ENCODE assay signal across 19 cellular contexts in genomic region chr18:23569299-23570063, GRCh38. TPM values are rescaled to one million over a fixed set of nuclear protein-coding genes. Genes with fewer than 3 reads are reported as not detected.
DNase-seq lines count a peak whose midpoint lies in the region; ATAC-seq and TF ChIP-seq lines count a peak whose summit lies in the region.
"Had no signal": no experiment of that assay in that cellular context is flagged by ENCODE, and none has a peak within 500 bp of the region (broad histone marks: within the 10 kb centered on the region; RNA-seq: fewer than 3 reads in every experiment).

No MANE protein-coding gene starts in this region.

- WGBS in liver = 85% methylated on average over 5 of the region's 5 CpGs
- 94% methylated on average over 5 of the region's 5 CpGs for WGBS in smooth muscle cell (ENCODE audit: low lambda C conversion rate)

- POLR2A ChIA-PET in CD8-positive, alpha-beta memory T cell (lab: Charles Lee) = no interaction called here

- no peak for DNase-seq in CD8-positive, alpha-beta memory T cell
- DNase-seq in effector memory CD8-positive, alpha-beta T cell = no peak
- DNase-seq in smooth muscle cell (lab: John Stamatoyannopoulos, UW; ENCODE audit: unreplicated experiment) (no peak), cortex of kidney (lab: John Stamatoyannopoulos, UW) (no peak), NCI-H345 treated with DMSO at 0.1 percent for 48 hours (lab: John Stamatoyannopoulos, UW; ENCODE audit: unreplicated experiment) (no peak)
- DNase-seq: AML-193, C1 segment of cervical spinal cord, DMS79, H7, Karpas-422, NCI-H1694 treated with DMSO at 0.1 percent for 48 hours, NCI-H510A, SHP77 treated with DMSO at 0.1 percent for 48 hours had no signal

- H2AFZ ChIP-seq in smooth muscle cell (ENCODE audit: low read depth) = no peak overlapping the region
- H2AFZ ChIP-seq: PC-9 had no signal

- H3K36me3 Mint-ChIP-seq in CD8-positive, alpha-beta memory T cell = peaks cover 21 to 78% (median 24%) of the 10 kb centered on the region in 3 donors
- H3K36me3 Mint-ChIP-seq in effector memory CD8-positive, alpha-beta T cell (ENCODE audit: insufficient read depth) = peaks cover 69% of the 10 kb centered on the region

- no peak for ATAC-seq in effector memory CD8-positive, alpha-beta T cell (replicated peaks)
- no peak for ATAC-seq in GM19467 (IDR thresholded peaks at IDR 0.05; ENCODE audit: unreplicated experiment)

- H3K27me3 ChIP-seq in CD8-positive, alpha-beta memory T cell (ENCODE audit: insufficient read depth, low read length, poor library complexity, severe bottlenecking) = no peaks in the 10 kb centered on the region
- no peaks in the 10 kb centered on the region for H3K27me3 ChIP-seq in liver (ENCODE audit: control insufficient read depth in 4 of 4, insufficient read depth in 4 of 4, low read length in 3 of 4)
- H3K27me3 ChIP-seq in smooth muscle cell (ENCODE audit: low read depth) = no peaks in the 10 kb centered on the region

- no peaks in the 10 kb centered on the region for H3K9me3 Mint-ChIP-seq in CD8-positive, alpha-beta memory T cell
- H3K9me3 Mint-ChIP-seq in effector memory CD8-positive, alpha-beta T cell = no peaks in the 10 kb centered on the region
- H3K9me3 Mint-ChIP-seq: IgD-negative memory B cell had no signal

- no peak overlapping the region for H3K4me3 Mint-ChIP-seq in CD8-positive, alpha-beta memory T cell
- no peak overlapping the region for H3K4me3 Mint-ChIP-seq in effector memory CD8-positive, alpha-beta T cell
- H3K4me3 Mint-ChIP-seq: IgD-negative memory B cell had no signal

- H3K9ac ChIP-seq in liver (ENCODE audit: low read depth in 1 of 2, low read length in 2 of 2) (no peak overlapping the region), smooth muscle cell (ENCODE audit: low read depth) (no peak overlapping the region)

- H3K4me1 Mint-ChIP-seq in CD8-positive, alpha-beta memory T cell = peaks cover 51 to 68% (median 64%) of the 10 kb centered on the region in 3 donors
- peaks cover 32 to 43% of the 10 kb centered on the region in 2 donors for H3K4me1 Mint-ChIP-seq in effector memory CD8-positive, alpha-beta T cell (ENCODE audit: low read depth in 2 of 2)

- no peak overlapping the region for H3K27ac ChIP-seq in CD8-positive, alpha-beta memory T cell (ENCODE audit: low read depth, low read length)
- H3K27ac ChIP-seq in liver (ENCODE audit: low read depth in 1 of 2, low read length in 2 of 2) = no peak overlapping the region
- peak overlapping the region; percentile 7 for H3K27ac ChIP-seq in smooth muscle cell (ENCODE audit: low read depth)
- H3K27ac ChIP-seq: PC-9, RWPE1, SK-N-MC had no signal

- TF ChIP-seq CTCF in liver (IDR thresholded peaks at IDR 0.05; ENCODE audit: low read depth, low read length, missing input control) = no peak
- TF ChIP-seq CTCF in smooth muscle cell (IDR thresholded peaks at IDR 0.05; ENCODE audit: borderline replicate concordance, insufficient read depth, poor library complexity, severe bottlenecking) = no peak

- peaks cover 37% of the 10 kb centered on the region for H4K20me1 ChIP-seq in smooth muscle cell (ENCODE audit: low read depth)

- peaks cover 35% of the 10 kb centered on the region for H3K4me1 ChIP-seq in CD8-positive, alpha-beta memory T cell (ENCODE audit: insufficient read depth, low read length)
- H3K4me1 ChIP-seq in liver (ENCODE audit: control insufficient read depth in 4 of 4, insufficient read depth in 4 of 4, low read length in 3 of 4) (peaks cover 2 to 30% (median 19%) of the 10 kb centered on the region in 4 donors), smooth muscle cell (ENCODE audit: low read depth) (no peaks in the 10 kb centered on the region)

- H3K36me3 ChIP-seq in CD8-positive, alpha-beta memory T cell (ENCODE audit: insufficient read depth, low read length) = peaks cover 39% of the 10 kb centered on the region
- H3K36me3 ChIP-seq in liver (ENCODE audit: control insufficient read depth in 4 of 4, insufficient read depth in 3 of 4, low read depth in 1 of 4, low read length in 3 of 4) (peaks cover 1 to 28% (median 18%) of the 10 kb centered on the region in 4 donors), smooth muscle cell (ENCODE audit: low read depth) (peaks cover 12% of the 10 kb centered on the region)

- H3K4me3 ChIP-seq in CD8-positive, alpha-beta memory T cell (ENCODE audit: low read length) = no peak overlapping the region
- H3K4me3 ChIP-seq in liver (ENCODE audit: low read depth in 1 of 3, low read length in 3 of 3) = no peak overlapping the region
- H3K4me3 ChIP-seq in smooth muscle cell = no peak overlapping the region
- H3K4me3 ChIP-seq: PC-9, SK-N-MC had no signal

- no peaks in the 10 kb centered on the region for H3K9me3 ChIP-seq in CD8-positive, alpha-beta memory T cell (ENCODE audit: low read length)
- H3K9me3 ChIP-seq in liver (ENCODE audit: control insufficient read depth in 4 of 4, low read length in 3 of 4) (no peaks in the 10 kb centered on the region), smooth muscle cell (replicated peaks; ENCODE audit: low read depth) (no peaks in the 10 kb centered on the region)

- H3K27ac Mint-ChIP-seq in CD8-positive, alpha-beta memory T cell = peak overlapping the region in 7 of 8 donors; percentile 29 to 97 (median 90)
- H3K27ac Mint-ChIP-seq in effector memory CD8-positive, alpha-beta T cell = peak overlapping the region; percentile 96
- H3K27ac Mint-ChIP-seq: IgD-negative memory B cell had no signal

- H3K4me2 ChIP-seq in smooth muscle cell = no peak overlapping the region
- H3K4me2 ChIP-seq: PC-9 had no signal

- H3K79me2 ChIP-seq in smooth muscle cell (ENCODE audit: low read depth) = peaks cover 4% of the 10 kb centered on the region

- no peak for TF ChIP-seq RAD21 in liver (IDR thresholded peaks at IDR 0.05)

- no peaks in the 10 kb centered on the region for H3K27me3 Mint-ChIP-seq in CD8-positive, alpha-beta memory T cell
- no peaks in the 10 kb centered on the region for H3K27me3 Mint-ChIP-seq in effector memory CD8-positive, alpha-beta T cell
- H3K27me3 Mint-ChIP-seq: IgD-negative memory B cell had no signal

- H3F3A ChIP-seq in smooth muscle cell (ENCODE audit: low read depth) = peaks cover 4% of the 10 kb centered on the region

- CTCF ChIA-PET in CD8-positive, alpha-beta memory T cell (lab: Charles Lee) = interaction anchor here (2.8 kb wide), 1 partner anchor 53 kb away, joined by 19 read pairs; no protein-coding TSS in a partner anchor

TF ChIP-seq in liver, 16 proteins besides CTCF, POLR2A, EP300 and RAD21:
- TF ChIP-seq NR2F2 (IDR thresholded peaks at IDR 0.05) (no peak), TAF1 (conservative IDR thresholded peaks at IDR 0.05) (no peak), RXRA (IDR thresholded peaks at IDR 0.05) (peak in 1 of 2 donors; percentile 39), YY1 (IDR thresholded peaks at IDR 0.05) (no peak), FOXA2 (IDR thresholded peaks at IDR 0.05) (no peak), EGR1 (IDR thresholded peaks at IDR 0.05; ENCODE audit: low read depth in 2 of 2) (no peak), REST (IDR thresholded peaks at IDR 0.05) (no peak), JUND (IDR thresholded peaks at IDR 0.05) (no peak), ATF3 (IDR thresholded peaks at IDR 0.05) (no peak), MAX (IDR thresholded peaks at IDR 0.05) (no peak), HNF4A (conservative IDR thresholded peaks at IDR 0.05) (peak; percentile 46 to 67)
TF ChIP-seq in liver: peak in this region for 2.

RNA-seq across cellular contexts. Expression of gene NPC1, which starts 16.8 kb away (rescaled TPM):
- total RNA-seq in CD8-positive, alpha-beta memory T cell = 10 to 100 TPM; 33.9 to 34.3 TPM
- 40.9 TPM for polyA plus RNA-seq in CD8-positive, alpha-beta memory T cell
- total RNA-seq in liver (10 to 100 TPM; 41.4 to 46.7 TPM), smooth muscle cell (53.2 and 55.5 TPM in 2 replicates)
- polyA plus RNA-seq in liver (10 to 100 TPM in 1 of 2 donors, 1 to 10 TPM in 1; 9.5 to 13.2 TPM), smooth muscle cell (29.9 and 38.0 TPM in 2 replicates)
